ENCODE assay signal across 18 cellular contexts in the genomic region with DNA sequence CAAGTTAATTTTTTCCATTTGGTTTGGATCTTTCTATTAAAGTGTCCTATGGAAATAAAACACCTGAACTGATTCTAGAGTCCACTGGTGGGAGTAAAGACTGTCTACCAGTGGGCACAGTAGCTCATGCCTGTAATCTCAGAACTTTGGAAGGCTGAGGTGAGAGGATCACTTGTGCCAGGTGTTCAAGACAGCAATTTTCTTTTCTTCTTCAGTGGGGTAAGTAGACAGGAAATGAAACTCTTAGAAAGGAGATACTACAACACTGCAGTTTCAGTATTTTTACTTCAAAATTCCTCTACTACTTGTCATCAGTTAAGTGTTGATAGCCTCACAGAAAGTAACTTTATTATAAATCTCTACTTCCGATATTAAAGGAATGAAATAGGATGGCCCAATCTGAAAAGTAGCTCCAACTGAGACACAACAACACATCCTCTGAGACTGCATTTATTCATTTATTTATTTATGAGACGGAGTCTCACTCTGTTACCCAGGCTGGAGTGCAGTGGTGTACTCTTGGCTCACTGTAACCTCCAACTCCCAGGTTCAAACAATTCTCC. TPM values are rescaled to one million over a fixed set of nuclear protein-coding genes. Genes with fewer than 3 reads are reported as not detected.
DNase-seq lines count a peak whose midpoint lies in the region; ATAC-seq, FAIRE-seq and TF ChIP-seq lines count a peak whose summit lies in the region.
"Had no signal": no experiment of that assay in that cellular context is flagged by ENCODE, and none has a peak within 500 bp of the region (broad histone marks: within the 10 kb centered on the region; RNA-seq: fewer than 3 reads in every experiment).

No MANE protein-coding gene starts in this region.

- H3K36me3 Mint-ChIP-seq in activated CD8-positive, alpha-beta memory T cell treated with anti-CD3 and anti-CD28 coated beads, Interleukin-2, amount 10 ng/mL, durations not matched to agents 7 days and 5 days: peaks cover 63% of the 10 kb centered on the region

- TF ChIP-seq POLR2A in GM12878 (IDR thresholded peaks at IDR 0.05; ENCODE audit: low read depth, low read length): no peak

- no peaks in the 10 kb centered on the region for H3K9me2 ChIP-seq in OCI-LY7 (ENCODE audit: insufficient read depth, low read length)

- no peak overlapping the region for H3K4me2 ChIP-seq in OCI-LY7 (ENCODE audit: low read length)
- no peak overlapping the region for H3K4me2 ChIP-seq in GM12878 (ENCODE audit: control insufficient read depth, insufficient read depth)

- RAD21 ChIA-PET in GM12878 (lab: Charles Lee; ENCODE audit: unreplicated experiment): no interaction called here

- peak overlapping the region; percentile 70 for H3K27ac Mint-ChIP-seq in activated CD8-positive, alpha-beta memory T cell treated with anti-CD3 and anti-CD28 coated beads, Interleukin-2, amount 10 ng/mL, durations not matched to agents 7 days and 5 days

- H3K4me3 Mint-ChIP-seq in activated CD8-positive, alpha-beta memory T cell treated with anti-CD3 and anti-CD28 coated beads, Interleukin-2, amount 10 ng/mL, durations not matched to agents 7 days and 5 days: no peak overlapping the region

- H4K20me1 ChIP-seq in OCI-LY7 (ENCODE audit: insufficient read depth, low read length): peaks cover 2% of the 10 kb centered on the region; the same call in 1 of the 2 replicates
- H4K20me1 ChIP-seq in GM12878 (ENCODE audit: control insufficient read depth, insufficient read depth): no peaks in the 10 kb centered on the region

- no peaks in the 10 kb centered on the region for H3K9me3 Mint-ChIP-seq in activated CD8-positive, alpha-beta memory T cell treated with anti-CD3 and anti-CD28 coated beads, Interleukin-2, amount 10 ng/mL, durations not matched to agents 7 days and 5 days (ENCODE audit: low read depth)

- DNase-seq in activated CD8-positive, alpha-beta memory T cell treated with anti-CD3 and anti-CD28 coated beads, Interleukin-2, amount 10 ng/mL, durations not matched to agents 7 days and 5 days: no peak
- no peak for DNase-seq in activated CD8-positive, alpha-beta memory T cell treated with anti-CD3 and anti-CD28 coated beads, Interleukin-2, amount 50 U/mL, for 48 hours
- DNase-seq in GM12865 (ENCODE audit: low read depth) (peak; percentile 27), OCI-LY7 (ENCODE audit: low spot score) (peak; percentile 40), GM12878 (ENCODE audit: low read depth, low spot score) (no peak), NCI-H2081 treated with DMSO at 0.1 percent for 48 hours (lab: John Stamatoyannopoulos, UW) (no peak), SHP77 (lab: John Stamatoyannopoulos, UW) (no peak)
- DNase-seq: Caco-2, GOT3, NCI-H1436 treated with DMSO at 0.1 percent for 48 hours, NCI-H2107, NCI-H226, NCI-H526 treated with DMSO at 0.1 percent for 48 hours, Right ventricle myocardium superior had no signal

- TF ChIP-seq EP300 in GM12878 (IDR thresholded peaks at IDR 0.05; ENCODE audit: borderline replicate concordance in 1 of 2, control insufficient read depth in 1 of 2, low read depth in 2 of 2, low read length in 2 of 2): no peak

- no peaks in the 10 kb centered on the region for H3K27me3 ChIP-seq in GM12878 (replicated peaks in 1 of 2; ENCODE audit: control insufficient read depth in 2 of 2, insufficient read depth in 2 of 2, low read length in 1 of 2)

- CTCF ChIA-PET in activated CD8-positive, alpha-beta memory T cell treated with anti-CD3 and anti-CD28 coated beads, Interleukin-2, amount 10 ng/mL, durations not matched to agents 7 days and 5 days (lab: Charles Lee): interaction anchor here (1.0 to 1.6 kb wide), 4 partner anchors 19 to 82 kb away, joined by 3 to 4 read pairs (median 3); no protein-coding TSS in a partner anchor
- CTCF ChIA-PET in OCI-LY7 (lab: Charles Lee; ENCODE audit: unreplicated experiment) (no interaction called here), GM12878 (lab: Yijun Ruan, JAX) (interaction anchor here (3.8 kb wide), 1 partner anchor 82 kb away, joined by 16 read pairs; no protein-coding TSS in a partner anchor)

- in situ Hi-C loops in GM12878 (cut with MboI): no loop called here

- H3K79me2 ChIP-seq in OCI-LY7 (ENCODE audit: insufficient read depth, low read depth, low read length): peaks cover 23% of the 10 kb centered on the region; the same call in 1 of the 2 replicates
- no peaks in the 10 kb centered on the region for H3K79me2 ChIP-seq in GM12878 (ENCODE audit: control insufficient read depth, insufficient read depth, low read length)

- H3K9me3 ChIP-seq in OCI-LY7 (ENCODE audit: low read length) (no peaks in the 10 kb centered on the region), GM12878 (replicated peaks; ENCODE audit: control insufficient read depth, insufficient read depth, low read length) (no peaks in the 10 kb centered on the region)
- H3K9me3 ChIP-seq: Caco-2 had no signal

- H3K4me1 ChIP-seq in OCI-LY7 (ENCODE audit: insufficient read depth, low read length, poor library complexity, severe bottlenecking) (peaks cover 10% of the 10 kb centered on the region), GM12878 (ENCODE audit: control insufficient read depth, insufficient read depth, low read length) (peaks cover 5% of the 10 kb centered on the region)
- H3K4me1 ChIP-seq: Caco-2 had no signal

- H3K9ac ChIP-seq in GM12878 (ENCODE audit: control insufficient read depth, insufficient read depth, low read length): no peak overlapping the region

- 95% methylated on average over 2 of the region's 2 CpGs for WGBS in GM12878 (ENCODE audit: insufficient coverage, insufficient replicate concordance, low lambda C conversion rate, missing lambda C conversion rate)

- H3K36me3 ChIP-seq in OCI-LY7 (ENCODE audit: insufficient read depth, low read length) (peaks cover 95% of the 10 kb centered on the region), GM12878 (ENCODE audit: control insufficient read depth in 2 of 2, insufficient read depth in 2 of 2, low read length in 1 of 2) (peaks cover 33 to 38% of the 10 kb centered on the region in 2 experiments)

- SMC1A ChIA-PET in GM12878 (lab: Charles Lee; ENCODE audit: uncharacterized antibody, unreplicated experiment): interaction anchor here (1.1 to 1.5 kb wide), 2 partner anchors 41 to 82 kb away, joined by 3 to 12 read pairs; no protein-coding TSS in a partner anchor

- intact Hi-C loops in OCI-LY7 (cut with micrococcal nuclease; ENCODE audit: unreplicated experiment) (no loop called here), GM12878 (cut with micrococcal nuclease; ENCODE audit: unreplicated experiment) (no loop called here)

- POLR2A ChIA-PET in OCI-LY7 (lab: Charles Lee): no interaction called here
- POLR2A ChIA-PET in GM12878 (lab: Charles Lee): no interaction called here

- TF ChIP-seq CTCF in GM12865 (IDR thresholded peaks at IDR 0.05; ENCODE audit: insufficient read depth, low read depth, low read length, missing control alignments): no peak
- TF ChIP-seq CTCF in OCI-LY7 (conservative IDR thresholded peaks at IDR 0.05; ENCODE audit: low read length): no peak
- no peak for TF ChIP-seq CTCF in GM12878 (IDR thresholded peaks at IDR 0.05 in 2 of 3, conservative IDR thresholded peaks at IDR 0.05 in 1 of 3; ENCODE audit: control insufficient read depth in 2 of 3, extremely low read depth in 1 of 3, insufficient read depth in 1 of 3, low read depth in 3 of 3, low read length in 3 of 3)

- no peak overlapping the region for H2AFZ ChIP-seq in OCI-LY7 (ENCODE audit: low read length)
- H2AFZ ChIP-seq in GM12878 (ENCODE audit: control insufficient read depth, low read depth, low read length): no peak overlapping the region

- BruUV-seq in OCI-LY7 (replicated peaks; lab: Mats Ljungman, UMichigan) (TSS peak; percentile 8), GM12878 (replicated peaks; lab: Mats Ljungman, UMichigan) (no TSS peak)

- ATAC-seq in activated CD8-positive, alpha-beta memory T cell treated with anti-CD3 and anti-CD28 coated beads, Interleukin-2, amount 10 ng/mL, durations not matched to agents 7 days and 5 days: no peak
- ATAC-seq in GM12878: peak; percentile 21; the same call in 2 of the 3 replicates
- no peak for ATAC-seq in GM18873 (IDR thresholded peaks at IDR 0.05; ENCODE audit: low FRiP score, unreplicated experiment)
- ATAC-seq: Panc1 had no signal

- H3K4me3 ChIP-seq in GM12865 (ENCODE audit: low read depth, low read length): no peak overlapping the region
- H3K4me3 ChIP-seq in OCI-LY7 (ENCODE audit: low read depth, low read length, poor library complexity, severe bottlenecking): no peak overlapping the region
- no peak overlapping the region for H3K4me3 ChIP-seq in GM12878

- FAIRE-seq in GM12878 (lab: Jason Lieb, UNC): peak; percentile 68
- FAIRE-seq: A204.1 had no signal

- no peak for TF ChIP-seq RAD21 in GM12878 (IDR thresholded peaks at IDR 0.05; ENCODE audit: insufficient read depth, low read depth, low read length)

- H3K27me3 Mint-ChIP-seq in activated CD8-positive, alpha-beta memory T cell treated with anti-CD3 and anti-CD28 coated beads, Interleukin-2, amount 10 ng/mL, durations not matched to agents 7 days and 5 days: no peaks in the 10 kb centered on the region

- peaks cover 19% of the 10 kb centered on the region for H3K4me1 Mint-ChIP-seq in activated CD8-positive, alpha-beta memory T cell treated with anti-CD3 and anti-CD28 coated beads, Interleukin-2, amount 10 ng/mL, durations not matched to agents 7 days and 5 days

- H3K27ac ChIP-seq in OCI-LY7 (ENCODE audit: low read depth, low read length, poor library complexity, severe bottlenecking) (peak overlapping the region; percentile 7), GM12878 (ENCODE audit: control insufficient read depth, insufficient read depth) (peak overlapping the region; percentile 4; the same call in 1 of the 2 replicates)
- H3K27ac ChIP-seq: C4-2B had no signal

RNA-seq across cellular contexts. Expression of gene DNMT1, which starts 26.3 kb away (rescaled TPM):
- total RNA-seq in activated CD8-positive, alpha-beta memory T cell treated with anti-CD3 and anti-CD28 coated beads, Interleukin-2, amount 10 ng/mL, durations not matched to agents 7 days and 5 days: 100 to 1,000 TPM; 433 to 500 TPM
- 329 and 365 TPM in 2 replicates for total RNA-seq in OCI-LY7 (2014; rRNA removed; shearing (Covaris generic))
- total RNA-seq in OCI-LY7 (2022) (680 and 699 TPM in 2 replicates), GM12878 (2014; rRNA removed) (87.7 and 114 TPM in 2 replicates), GM12878 (2014; rRNA removed; fragmentation: Illumina TruSeq; extraction: Trizol) (67.2 and 70.0 TPM in 2 replicates), GM12878 (2021) (221 and 238 TPM in 2 replicates)
- total RNA-seq in GM12878 (2013; cell fraction: nucleolus; rRNA removed): 263 and 295 TPM in 2 replicates
- polyA plus RNA-seq in GM12878 (2011; ENCODE audit: low read depth): 71.5 TPM
- polyA plus RNA-seq in GM12878 (2011; rRNA removed) (100 and 130 TPM in 2 replicates), GM12878 (2014; fragmentation: Illumina TruSeq; extraction: Trizol) (132 and 137 TPM in 2 replicates), GM12878 (2014; fragmentation: Nextera tagmentation; extraction: Ambion mirVana) (100 to 1,000 TPM; 128 to 149 TPM), GM12878 (2014; rRNA removed) (107 and 126 TPM in 2 replicates), GM12878 (2016; fragmentation: Nextera tagmentation; extraction: Ambion mirVana) (100 to 1,000 TPM; 280 to 290 TPM)
- polyA plus RNA-seq in GM12878 (2011; cell fraction: cytosol; rRNA removed): 75.3 and 81.4 TPM in 2 replicates
- polyA plus RNA-seq in GM12878 (2011; cell fraction: nucleus; rRNA removed): 356 and 514 TPM in 2 replicates
- 113 and 151 TPM in 2 replicates for polyA plus RNA-seq in GM12878 (2012)
- 105 and 125 TPM in 2 replicates for polyA minus RNA-seq in GM12878 (2011; rRNA and poly(A)+ RNA removed)
- polyA minus RNA-seq in GM12878 (2011; cell fraction: cytosol; rRNA and poly(A)+ RNA removed): 67.9 and 73.8 TPM in 2 replicates
- 91.4 and 160 TPM in 2 replicates for polyA minus RNA-seq in GM12878 (2011; cell fraction: nucleus; rRNA and poly(A)+ RNA removed)

RNA-seq across cellular contexts. Expression of gene EIF3G, which starts 48.8 kb away (rescaled TPM):
- 100 to 1,000 TPM; 216 to 256 TPM for total RNA-seq in activated CD8-positive, alpha-beta memory T cell treated with anti-CD3 and anti-CD28 coated beads, Interleukin-2, amount 10 ng/mL, durations not matched to agents 7 days and 5 days
- 255 and 287 TPM in 2 replicates for total RNA-seq in OCI-LY7 (2014; rRNA removed; shearing (Covaris generic))
- total RNA-seq in OCI-LY7 (2022) (256 TPM in 2 replicates), GM12878 (2014; rRNA removed) (356 and 362 TPM in 2 replicates), GM12878 (2014; rRNA removed; fragmentation: Illumina TruSeq; extraction: Trizol) (187 and 220 TPM in 2 replicates), GM12878 (2021) (303 and 318 TPM in 2 replicates)
- 95.9 and 98.0 TPM in 2 replicates for total RNA-seq in GM12878 (2013; cell fraction: nucleolus; rRNA removed)
- polyA plus RNA-seq in GM12878 (2011; ENCODE audit: low read depth): 79.2 TPM
- polyA plus RNA-seq in GM12878 (2011; rRNA removed) (101 and 119 TPM in 2 replicates), GM12878 (2014; fragmentation: Illumina TruSeq; extraction: Trizol) (132 and 219 TPM in 2 replicates), GM12878 (2014; fragmentation: Nextera tagmentation; extraction: Ambion mirVana) (10 to 100 TPM; 28.0 to 48.5 TPM), GM12878 (2014; rRNA removed) (284 and 299 TPM in 2 replicates), GM12878 (2016; fragmentation: Nextera tagmentation; extraction: Ambion mirVana) (100 to 1,000 TPM; 201 to 225 TPM)
- polyA plus RNA-seq in GM12878 (2011; cell fraction: cytosol; rRNA removed): 166 and 220 TPM in 2 replicates
- 377 and 479 TPM in 2 replicates for polyA plus RNA-seq in GM12878 (2011; cell fraction: nucleus; rRNA removed)
- polyA plus RNA-seq in GM12878 (2012): 208 and 240 TPM in 2 replicates
- 45.5 and 84.7 TPM in 2 replicates for polyA minus RNA-seq in GM12878 (2011; rRNA and poly(A)+ RNA removed)
- 47.4 and 49.3 TPM in 2 replicates for polyA minus RNA-seq in GM12878 (2011; cell fraction: cytosol; rRNA and poly(A)+ RNA removed)
- 61.5 and 116 TPM in 2 replicates for polyA minus RNA-seq in GM12878 (2011; cell fraction: nucleus; rRNA and poly(A)+ RNA removed)

RNA-seq across cellular contexts. Expression of gene P2RY11, which starts 57.0 kb away (rescaled TPM):
- 10 to 100 TPM; 36.0 to 43.7 TPM for total RNA-seq in activated CD8-positive, alpha-beta memory T cell treated with anti-CD3 and anti-CD28 coated beads, Interleukin-2, amount 10 ng/mL, durations not matched to agents 7 days and 5 days
- 8.8 and 11.9 TPM in 2 replicates for total RNA-seq in OCI-LY7 (2014; rRNA removed; shearing (Covaris generic))
- total RNA-seq in OCI-LY7 (2022) (31.1 and 43.3 TPM in 2 replicates), GM12878 (2014; rRNA removed) (11.4 and 17.4 TPM in 2 replicates), GM12878 (2014; rRNA removed; fragmentation: Illumina TruSeq; extraction: Trizol) (7.4 and 8.2 TPM in 2 replicates), GM12878 (2021) (42.0 and 46.5 TPM in 2 replicates)
- 57.8 and 61.7 TPM in 2 replicates for total RNA-seq in GM12878 (2013; cell fraction: nucleolus; rRNA removed)
- polyA plus RNA-seq in GM12878 (2011; ENCODE audit: low read depth): 5.0 TPM
- polyA plus RNA-seq in GM12878 (2011; rRNA removed) (12.5 and 26.5 TPM in 2 replicates), GM12878 (2014; fragmentation: Illumina TruSeq; extraction: Trizol) (1.2 and 4.9 TPM in 2 replicates), GM12878 (2014; fragmentation: Nextera tagmentation; extraction: Ambion mirVana) (under 1 TPM; 0.14 to 0.57 TPM), GM12878 (2014; rRNA removed) (32.5 and 39.0 TPM in 2 replicates), GM12878 (2016; fragmentation: Nextera tagmentation; extraction: Ambion mirVana) (1 to 10 TPM; 6.7 to 7.0 TPM)
- polyA plus RNA-seq in GM12878 (2011; cell fraction: cytosol; rRNA removed): 44.1 and 69.0 TPM in 2 replicates
- polyA plus RNA-seq in GM12878 (2011; cell fraction: nucleus; rRNA removed): 81.5 and 114 TPM in 2 replicates
- 28.3 and 37.9 TPM in 2 replicates for polyA plus RNA-seq in GM12878 (2012)
- 16.9 and 49.7 TPM in 2 replicates for polyA minus RNA-seq in GM12878 (2011; rRNA and poly(A)+ RNA removed)
- 22.1 and 26.3 TPM in 2 replicates for polyA minus RNA-seq in GM12878 (2011; cell fraction: cytosol; rRNA and poly(A)+ RNA removed)
- polyA minus RNA-seq in GM12878 (2011; cell fraction: nucleus; rRNA and poly(A)+ RNA removed): 8.6 and 28.3 TPM in 2 replicates

Comparison
In these comparisons a context has a peak if more than half of its experiments do, and no peak if none do; other contexts are left out.
1. DNase-seq: peak in GM12865 (single experiment) and OCI-LY7 (single experiment); none in activated CD8-positive, alpha-beta memory T cell treated with anti-CD3 and anti-CD28 coated beads, Interleukin-2, amount 10 ng/mL, durations not matched to agents 7 days and 5 days (single experiment), activated CD8-positive, alpha-beta memory T cell treated with anti-CD3 and anti-CD28 coated beads, Interleukin-2, amount 50 U/mL, for 48 hours (single experiment), GM12878 (single experiment), NCI-H2081 treated with DMSO at 0.1 percent for 48 hours (single experiment) and SHP77 (0 of 2).